1 cellular context compared by ENCODE assay signal in the genomic region with DNA sequence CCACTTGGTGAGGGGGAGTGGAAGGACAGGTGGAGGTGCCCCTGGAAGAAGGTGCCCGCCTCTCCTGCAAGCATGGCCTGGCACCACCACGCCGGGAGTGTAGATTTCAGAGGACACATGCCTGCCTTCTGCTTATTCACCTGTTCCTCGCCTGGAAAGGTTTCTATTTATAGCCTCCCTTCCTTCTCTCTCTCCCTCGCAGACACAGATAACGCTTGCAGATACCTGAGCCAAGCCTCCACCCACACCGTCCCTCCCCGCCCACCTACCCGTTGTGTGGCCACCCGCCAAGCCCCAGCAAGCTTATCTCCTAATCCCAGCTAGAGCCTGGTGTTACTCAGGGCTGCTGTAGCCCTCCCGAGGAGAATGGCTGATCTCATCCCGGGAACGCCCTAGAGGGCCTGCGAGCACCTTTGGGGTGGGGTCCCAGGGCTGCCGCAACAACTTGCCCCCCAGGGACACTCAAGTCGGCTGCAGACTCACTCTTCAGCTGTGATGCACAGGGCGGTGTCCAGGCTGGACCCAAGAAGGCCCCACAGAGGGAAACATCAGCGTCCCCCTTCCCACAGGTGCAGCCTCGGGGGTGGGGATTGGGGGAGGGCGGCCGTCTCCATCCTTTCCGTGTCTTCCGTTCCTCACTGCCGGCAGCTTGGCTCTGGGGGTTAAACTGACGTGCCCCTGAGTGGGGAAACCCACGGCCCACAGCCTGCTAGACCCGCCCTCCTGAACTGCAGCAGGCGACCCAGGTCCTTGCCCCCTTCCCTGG.
TF ChIP-seq lines count a peak whose summit lies in the region.

No MANE protein-coding gene starts in this region.

TF ChIP-seq in K562, 482 proteins besides CTCF, POLR2A, EP300 and RAD21 (continued from another document and continues in another):
- no peak for TF ChIP-seq ZBTB49 (CRISPR knock-in tag; IDR thresholded peaks at IDR 0.05; ENCODE audit: borderline replicate concordance)
- no peak for TF ChIP-seq ZNF253 (CRISPR knock-in tag; conservative IDR thresholded peaks at IDR 0.05)
- TF ChIP-seq PTRF (tag; IDR thresholded peaks at IDR 0.05), result no peak
- peak; percentile 6 to 93; a peak in 3 of 4 replicates for TF ChIP-seq HDAC1 (IDR thresholded peaks at IDR 0.05)
- TF ChIP-seq ZNF224 (CRISPR knock-in tag; IDR thresholded peaks at IDR 0.05), result no peak
- peak in 2 of 3 experiments; percentile 45 to 71 for TF ChIP-seq YY1 (IDR thresholded peaks at IDR 0.05; ENCODE audit: borderline replicate concordance in 1 of 3, control insufficient read depth in 1 of 3, extremely low read depth in 1 of 3, insufficient read depth in 3 of 3, insufficient read length in 1 of 3, insufficient replicate concordance in 2 of 3, low read depth in 1 of 3, low read length in 2 of 3)
- TF ChIP-seq PREB (CRISPR knock-in tag; IDR thresholded peaks at IDR 0.05), result peak; percentile 86; the same call in 1 of the 2 replicates
- TF ChIP-seq NFE2L1 (tag; IDR thresholded peaks at IDR 0.05; ENCODE audit: borderline replicate concordance, low read depth), result no peak
- 0 out of 2 replicates have a peak, but pooled peaks have one; percentile 14 for TF ChIP-seq MITF (IDR thresholded peaks at IDR 0.05)
- TF ChIP-seq TOE1 (IDR thresholded peaks at IDR 0.05; ENCODE audit: borderline replicate concordance), result peak; percentile 80
- no peak for TF ChIP-seq TOE1 (CRISPR knock-in tag; IDR thresholded peaks at IDR 0.05; ENCODE audit: borderline replicate concordance, low read depth)
- TF ChIP-seq FOXA3 (CRISPR knock-in tag; conservative IDR thresholded peaks at IDR 0.05 in 1 of 2, IDR thresholded peaks at IDR 0.05 in 1 of 2), result no peak; a peak in 1 of 4 replicates
- TF ChIP-seq PHF21A (IDR thresholded peaks at IDR 0.05; ENCODE audit: borderline replicate concordance, low read depth), result peak; percentile 79
- TF ChIP-seq CEBPG (CRISPR knock-in tag; IDR thresholded peaks at IDR 0.05), result no peak; the same call in 1 of the 2 replicates
- TF ChIP-seq CEBPG (tag; conservative IDR thresholded peaks at IDR 0.05 in 1 of 2, IDR thresholded peaks at IDR 0.05 in 1 of 2), result no peak
- TF ChIP-seq ZNF561 (CRISPR knock-in tag; conservative IDR thresholded peaks at IDR 0.05), result no peak
- TF ChIP-seq, protein P1, sequence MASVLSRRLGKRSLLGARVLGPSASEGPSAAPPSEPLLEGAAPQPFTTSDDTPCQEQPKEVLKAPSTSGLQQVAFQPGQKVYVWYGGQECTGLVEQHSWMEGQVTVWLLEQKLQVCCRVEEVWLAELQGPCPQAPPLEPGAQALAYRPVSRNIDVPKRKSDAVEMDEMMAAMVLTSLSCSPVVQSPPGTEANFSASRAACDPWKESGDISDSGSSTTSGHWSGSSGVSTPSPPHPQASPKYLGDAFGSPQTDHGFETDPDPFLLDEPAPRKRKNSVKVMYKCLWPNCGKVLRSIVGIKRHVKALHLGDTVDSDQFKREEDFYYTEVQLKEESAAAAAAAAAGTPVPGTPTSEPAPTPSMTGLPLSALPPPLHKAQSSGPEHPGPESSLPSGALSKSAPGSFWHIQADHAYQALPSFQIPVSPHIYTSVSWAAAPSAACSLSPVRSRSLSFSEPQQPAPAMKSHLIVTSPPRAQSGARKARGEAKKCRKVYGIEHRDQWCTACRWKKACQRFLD (CRISPR knock-in tag; IDR thresholded peaks at IDR 0.05), result peak; percentile 61; the same call in 1 of the 2 replicates
- TF ChIP-seq, protein P2, sequence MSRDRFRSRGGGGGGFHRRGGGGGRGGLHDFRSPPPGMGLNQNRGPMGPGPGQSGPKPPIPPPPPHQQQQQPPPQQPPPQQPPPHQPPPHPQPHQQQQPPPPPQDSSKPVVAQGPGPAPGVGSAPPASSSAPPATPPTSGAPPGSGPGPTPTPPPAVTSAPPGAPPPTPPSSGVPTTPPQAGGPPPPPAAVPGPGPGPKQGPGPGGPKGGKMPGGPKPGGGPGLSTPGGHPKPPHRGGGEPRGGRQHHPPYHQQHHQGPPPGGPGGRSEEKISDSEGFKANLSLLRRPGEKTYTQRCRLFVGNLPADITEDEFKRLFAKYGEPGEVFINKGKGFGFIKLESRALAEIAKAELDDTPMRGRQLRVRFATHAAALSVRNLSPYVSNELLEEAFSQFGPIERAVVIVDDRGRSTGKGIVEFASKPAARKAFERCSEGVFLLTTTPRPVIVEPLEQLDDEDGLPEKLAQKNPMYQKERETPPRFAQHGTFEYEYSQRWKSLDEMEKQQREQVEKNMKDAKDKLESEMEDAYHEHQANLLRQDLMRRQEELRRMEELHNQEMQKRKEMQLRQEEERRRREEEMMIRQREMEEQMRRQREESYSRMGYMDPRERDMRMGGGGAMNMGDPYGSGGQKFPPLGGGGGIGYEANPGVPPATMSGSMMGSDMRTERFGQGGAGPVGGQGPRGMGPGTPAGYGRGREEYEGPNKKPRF (IDR thresholded peaks at IDR 0.05; ENCODE audit: low read depth, low read length), result no peak
- peak; percentile 87 for TF ChIP-seq RUNX1 (IDR thresholded peaks at IDR 0.05; ENCODE audit: low read depth)
- TF ChIP-seq HDAC8 (tag; IDR thresholded peaks at IDR 0.05), result no peak
- TF ChIP-seq, protein P3, sequence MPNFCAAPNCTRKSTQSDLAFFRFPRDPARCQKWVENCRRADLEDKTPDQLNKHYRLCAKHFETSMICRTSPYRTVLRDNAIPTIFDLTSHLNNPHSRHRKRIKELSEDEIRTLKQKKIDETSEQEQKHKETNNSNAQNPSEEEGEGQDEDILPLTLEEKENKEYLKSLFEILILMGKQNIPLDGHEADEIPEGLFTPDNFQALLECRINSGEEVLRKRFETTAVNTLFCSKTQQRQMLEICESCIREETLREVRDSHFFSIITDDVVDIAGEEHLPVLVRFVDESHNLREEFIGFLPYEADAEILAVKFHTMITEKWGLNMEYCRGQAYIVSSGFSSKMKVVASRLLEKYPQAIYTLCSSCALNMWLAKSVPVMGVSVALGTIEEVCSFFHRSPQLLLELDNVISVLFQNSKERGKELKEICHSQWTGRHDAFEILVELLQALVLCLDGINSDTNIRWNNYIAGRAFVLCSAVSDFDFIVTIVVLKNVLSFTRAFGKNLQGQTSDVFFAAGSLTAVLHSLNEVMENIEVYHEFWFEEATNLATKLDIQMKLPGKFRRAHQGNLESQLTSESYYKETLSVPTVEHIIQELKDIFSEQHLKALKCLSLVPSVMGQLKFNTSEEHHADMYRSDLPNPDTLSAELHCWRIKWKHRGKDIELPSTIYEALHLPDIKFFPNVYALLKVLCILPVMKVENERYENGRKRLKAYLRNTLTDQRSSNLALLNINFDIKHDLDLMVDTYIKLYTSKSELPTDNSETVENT (CRISPR knock-in tag; IDR thresholded peaks at IDR 0.05), result no peak
- TF ChIP-seq RB1 (IDR thresholded peaks at IDR 0.05; ENCODE audit: low read depth), result peak; percentile 64
- no peak for TF ChIP-seq SUPT5H (IDR thresholded peaks at IDR 0.05)
- no peak for TF ChIP-seq NFATC3 (IDR thresholded peaks at IDR 0.05)
- no peak for TF ChIP-seq MBD1 (CRISPR knock-in tag; IDR thresholded peaks at IDR 0.05)
- TF ChIP-seq ETV1 (tag; conservative IDR thresholded peaks at IDR 0.05; ENCODE audit: low read depth), result no peak
- no peak for TF ChIP-seq KHSRP (IDR thresholded peaks at IDR 0.05)
- TF ChIP-seq ZNF436 (CRISPR knock-in tag; IDR thresholded peaks at IDR 0.05), result no peak
- peak; percentile 98 for TF ChIP-seq SMARCA4 (IDR thresholded peaks at IDR 0.05)
- no peak for TF ChIP-seq POLR3G (IDR thresholded peaks at IDR 0.05; ENCODE audit: extremely low read depth, insufficient read length, insufficient replicate concordance)
- TF ChIP-seq ZNF707 (CRISPR knock-in tag; conservative IDR thresholded peaks at IDR 0.05), result no peak
- TF ChIP-seq NR4A1 (CRISPR knock-in tag; IDR thresholded peaks at IDR 0.05), result no peak
- 0 out of 2 replicates have a peak, but pooled peaks have one; percentile 31 for TF ChIP-seq NR4A1 (tag; IDR thresholded peaks at IDR 0.05)
- TF ChIP-seq HSF4 (CRISPR knock-in tag; IDR thresholded peaks at IDR 0.05; ENCODE audit: borderline replicate concordance), result no peak
- peak; percentile 95 for TF ChIP-seq NEUROD1 (IDR thresholded peaks at IDR 0.05; ENCODE audit: borderline replicate concordance, low read depth, low read length, partially characterized antibody)
- TF ChIP-seq, protein P4, sequence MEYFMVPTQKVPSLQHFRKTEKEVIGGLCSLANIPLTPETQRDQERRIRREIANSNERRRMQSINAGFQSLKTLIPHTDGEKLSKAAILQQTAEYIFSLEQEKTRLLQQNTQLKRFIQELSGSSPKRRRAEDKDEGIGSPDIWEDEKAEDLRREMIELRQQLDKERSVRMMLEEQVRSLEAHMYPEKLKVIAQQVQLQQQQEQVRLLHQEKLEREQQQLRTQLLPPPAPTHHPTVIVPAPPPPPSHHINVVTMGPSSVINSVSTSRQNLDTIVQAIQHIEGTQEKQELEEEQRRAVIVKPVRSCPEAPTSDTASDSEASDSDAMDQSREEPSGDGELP (CRISPR knock-in tag; IDR thresholded peaks at IDR 0.05; ENCODE audit: borderline replicate concordance), result peak; percentile 92
- TF ChIP-seq BRF1 (IDR thresholded peaks at IDR 0.05; ENCODE audit: borderline replicate concordance, extremely low read depth, insufficient read length), result no peak
- TF ChIP-seq ZNF165 (CRISPR knock-in tag; IDR thresholded peaks at IDR 0.05; ENCODE audit: borderline replicate concordance), result no peak
- TF ChIP-seq NBN (IDR thresholded peaks at IDR 0.05; ENCODE audit: low read depth), result peak; percentile 87
- TF ChIP-seq HNRNPUL1 (IDR thresholded peaks at IDR 0.05; ENCODE audit: low read length), result no peak
- no peak for TF ChIP-seq SMAD3 (CRISPR knock-in tag; conservative IDR thresholded peaks at IDR 0.05)
- no peak for TF ChIP-seq DLX4 (CRISPR knock-in tag; IDR thresholded peaks at IDR 0.05)
- no peak for TF ChIP-seq ZFPM2 (CRISPR knock-in tag; IDR thresholded peaks at IDR 0.05)
- TF ChIP-seq MTA3 (IDR thresholded peaks at IDR 0.05; ENCODE audit: borderline replicate concordance), result peak; percentile 88
